ENCODE assay signal across 35 cellular contexts in the genomic region with DNA sequence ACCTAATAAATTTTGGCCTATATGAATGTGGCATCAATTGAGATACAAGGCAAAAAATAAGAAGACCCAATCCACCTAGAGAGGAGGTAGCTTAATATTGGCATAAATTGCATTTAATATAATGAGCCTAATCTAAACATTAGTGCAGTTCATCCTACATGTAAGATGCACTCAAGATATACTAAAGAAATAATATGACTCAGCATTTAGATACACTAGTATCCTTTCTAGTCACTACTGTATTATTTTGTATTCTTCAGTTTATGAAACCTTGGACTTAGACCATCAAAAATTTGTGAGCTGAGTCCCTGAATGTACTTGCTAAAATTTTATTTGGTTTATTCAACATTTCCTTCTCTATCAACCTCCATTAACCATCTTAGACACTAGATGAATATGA.
"Had no signal": no experiment of that assay in that cellular context is flagged by ENCODE, and none has a peak within 500 bp of the region (broad histone marks: within the 10 kb centered on the region; RNA-seq: fewer than 3 reads in every experiment).

No MANE protein-coding gene starts in this region.

- H3K36me3 ChIP-seq: MG63 had no signal

- H3K4me3 ChIP-seq: MG63 had no signal

- H3K9me3 ChIP-seq: MG63 had no signal

- H3K27me3 ChIP-seq: MG63 had no signal

- DNase-seq: MG63, MM.1S, MV-4-11, NCI-H1048, NCI-H1092, NCI-H1092 treated with DMSO at 0.1 percent for 48 hours, NCI-H1105, NCI-H1105 treated with DMSO at 0.1 percent for 48 hours, NCI-H1417, NCI-H1417 treated with DMSO at 0.1 percent for 48 hours, NCI-H1436, NCI-H1436 treated with DMSO at 0.1 percent for 48 hours, NCI-H146, NCI-H1694, NCI-H1694 treated with DMSO at 0.1 percent for 48 hours, NCI-H187 treated with DMSO at 0.1 percent for 48 hours, NCI-H1930, NCI-H2029, NCI-H2029 treated with DMSO at 0.1 percent for 48 hours, NCI-H2081, NCI-H2081 treated with DMSO at 0.1 percent for 48 hours, NCI-H2107, NCI-H2171, NCI-H2171 treated with DMSO at 0.1 percent for 48 hours, NCI-H2227 treated with DMSO at 0.1 percent for 48 hours, NCI-H226, NCI-H345, NCI-H446, NCI-H446 treated with DMSO at 0.1 percent for 48 hours, NCI-H510A, NCI-H510A treated with DMSO at 0.1 percent for 48 hours, NCI-H524, NCI-H524 treated with DMSO at 0.1 percent for 48 hours, NCI-H526, NCI-H526 treated with DMSO at 0.1 percent for 48 hours had no signal
